8 cellular contexts compared by ENCODE assay signal in genomic region chr3:191244242-191244867, GRCh38. TPM values are rescaled to one million over a fixed set of nuclear protein-coding genes. Genes with fewer than 3 reads are reported as not detected.
DNase-seq lines count a peak whose midpoint lies in the region; ATAC-seq and TF ChIP-seq lines count a peak whose summit lies in the region.

No MANE protein-coding gene starts in this region.

- TF ChIP-seq CTCF in A673 (conservative IDR thresholded peaks at IDR 0.05; ENCODE audit: low read depth, low read length): peak; percentile 62; the same call in 1 of the 2 replicates
- TF ChIP-seq CTCF in endodermal cell (conservative IDR thresholded peaks at IDR 0.05): peak; percentile 81
- TF ChIP-seq CTCF in mucosa of descending colon (IDR thresholded peaks at IDR 0.05): no peak

- H3K4me3 Mint-ChIP-seq in endodermal cell: no peak overlapping the region

- WGBS in endodermal cell (ENCODE audit: insufficient coverage in 1 of 2, insufficient read length in 1 of 2), 2 experiments: no CpG with 5 or more reads among the region's 2 CpGs

- intact Hi-C loops in A673 (cut with micrococcal nuclease; ENCODE audit: unreplicated experiment) (loop anchor here (10.0 kb wide), 1 partner anchor 560 kb away; no protein-coding TSS in a partner anchor), mucosa of descending colon (cut with DNase I, micrococcal nuclease) (loop anchor here in 1 of 2 donors (10.0 kb wide), 1 partner anchor 170 kb away; no protein-coding TSS in a partner anchor)

- no peaks in the 10 kb centered on the region for H3K27me3 Mint-ChIP-seq in endodermal cell (ENCODE audit: insufficient read depth)

- no peak overlapping the region for H3K9ac ChIP-seq in endodermal cell (ENCODE audit: extremely low read depth, low read length, poor library complexity, severe bottlenecking)

- peaks cover 24% of the 10 kb centered on the region for H3K4me1 ChIP-seq in A673 (ENCODE audit: insufficient read depth, low read length, poor library complexity, severe bottlenecking)
- no peaks in the 10 kb centered on the region for H3K4me1 ChIP-seq in endodermal cell (ENCODE audit: control insufficient read depth, insufficient read depth, low read length)
- H3K4me1 ChIP-seq in mucosa of descending colon (ENCODE audit: low read depth): no peaks in the 10 kb centered on the region

- no peaks in the 10 kb centered on the region for H3K36me3 Mint-ChIP-seq in endodermal cell (ENCODE audit: low read depth)

- POLR2A ChIA-PET in A673 (lab: Charles Lee; ENCODE audit: low non-redundant PET): no interaction called here

- H3K4me3 ChIP-seq in A673 (ENCODE audit: low read depth, low read length, poor library complexity, severe bottlenecking) (no peak overlapping the region), endodermal cell (ENCODE audit: low read length) (no peak overlapping the region), mucosa of descending colon (no peak overlapping the region)

- H3K4me1 Mint-ChIP-seq in endodermal cell: peaks cover 3% of the 10 kb centered on the region

- peak; percentile 40 for DNase-seq in A673 (ENCODE audit: low spot score)
- DNase-seq in Kasumi-1 (lab: John Stamatoyannopoulos, UW): peak; percentile 48 to 67
- no peak for DNase-seq in endodermal cell
- DNase-seq in NCI-H524 treated with DMSO at 0.1 percent for 48 hours (lab: John Stamatoyannopoulos, UW): no peak
- no peak for DNase-seq in DMS79 (lab: John Stamatoyannopoulos, UW)
- DNase-seq in middle frontal gyrus (ENCODE audit: extremely low spot score, low spot score): no peak
- DNase-seq in mucosa of descending colon: no peak

- no peaks in the 10 kb centered on the region for H3K27me3 ChIP-seq in A673 (replicated peaks; ENCODE audit: insufficient read depth, low read depth, low read length, poor library complexity)
- H3K27me3 ChIP-seq in endodermal cell (ENCODE audit: control insufficient read depth, insufficient read depth, low read length, poor library complexity, severe bottlenecking): no peaks in the 10 kb centered on the region

- H3K27ac Mint-ChIP-seq in endodermal cell: no peak overlapping the region

- H3K9me3 Mint-ChIP-seq in endodermal cell: no peaks in the 10 kb centered on the region

- ATAC-seq in GM18498 (IDR thresholded peaks at IDR 0.05; ENCODE audit: unreplicated experiment) (peak; percentile 47), mucosa of descending colon (no peak)

- H3K9me3 ChIP-seq in A673 (ENCODE audit: low read depth, low read length, poor library complexity, severe bottlenecking) (no peaks in the 10 kb centered on the region), endodermal cell (ENCODE audit: control insufficient read depth, low read length) (no peaks in the 10 kb centered on the region), mucosa of descending colon (no peaks in the 10 kb centered on the region)

- H3K36me3 ChIP-seq in A673 (ENCODE audit: insufficient read depth, low read length, poor library complexity, severe bottlenecking) (no peaks in the 10 kb centered on the region), endodermal cell (ENCODE audit: control insufficient read depth, insufficient read depth, low read length) (no peaks in the 10 kb centered on the region), mucosa of descending colon (ENCODE audit: low read depth) (no peaks in the 10 kb centered on the region)

- no peak overlapping the region for H3K27ac ChIP-seq in A673 (ENCODE audit: low read depth, low read length, poor library complexity, severe bottlenecking)
- H3K27ac ChIP-seq in endodermal cell (ENCODE audit: low read depth, low read length): no peak overlapping the region

- no TSS peak for BruUV-seq in A673 (replicated peaks; lab: Mats Ljungman, UMichigan)

- CTCF ChIA-PET in A673 (lab: Charles Lee): interaction anchor here (0.6 to 0.8 kb wide), 2 partner anchors 1200 to 1510 kb away, joined by 4 to 10 read pairs; no protein-coding TSS in a partner anchor

RNA-seq across cellular contexts. Expression of gene OSTN, which starts 45.3 kb away (rescaled TPM):
- total RNA-seq in A673 (2021) (not detected in 2 replicates), endodermal cell (not detected), mucosa of descending colon (not detected)
- not detected for polyA plus RNA-seq in endodermal cell (2013, experiment 1 of 2)
- 0.79 TPM for polyA plus RNA-seq in endodermal cell (2013, experiment 2 of 2)

Comparison
In these comparisons a context has a peak if more than half of its experiments do, and no peak if none do; other contexts are left out.
1. DNase-seq: peak in A673 (single experiment) and Kasumi-1 (2 of 2); none in endodermal cell (single experiment), NCI-H524 treated with DMSO at 0.1 percent for 48 hours (single experiment), DMS79 (single experiment), middle frontal gyrus (single experiment) and mucosa of descending colon (0 of 3).